Comparison of ENCODE assay signal across 8 cellular contexts in the genomic region with DNA sequence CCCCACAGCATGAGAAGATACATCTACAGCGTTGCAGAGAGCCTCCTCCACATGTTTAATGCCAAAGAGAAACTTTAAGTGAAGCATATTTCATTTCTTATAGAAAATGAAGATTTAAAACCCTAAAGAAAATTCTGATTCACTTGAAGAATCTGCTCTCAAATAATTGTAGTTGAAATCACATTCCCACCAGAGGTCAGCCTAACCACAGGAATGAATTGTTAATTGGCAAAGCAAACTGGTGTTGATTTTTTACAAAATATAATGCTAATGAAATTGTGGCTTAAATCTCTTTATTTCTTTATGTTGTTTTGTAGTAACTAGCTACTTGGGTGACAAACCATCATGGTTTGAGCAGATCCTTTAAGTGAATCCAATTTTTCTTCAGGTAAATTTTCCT. TPM values are rescaled to one million over a fixed set of nuclear protein-coding genes. Genes with fewer than 3 reads are reported as not detected.
DNase-seq lines count a peak whose midpoint lies in the region; FAIRE-seq and TF ChIP-seq lines count a peak whose summit lies in the region.

No MANE protein-coding gene starts in this region.

- no peaks in the 10 kb centered on the region for H3K27me3 ChIP-seq in neuron (ENCODE audit: insufficient read depth, low read length)

- H2AFZ ChIP-seq in neuron (ENCODE audit: low read depth, low read length) = peak overlapping the region; percentile 77

- H3K4me3 ChIP-seq in NB4 (ENCODE audit: low read depth, low read length) (no peak overlapping the region), neuron (ENCODE audit: low read length) (no peak overlapping the region)

- DNase-seq in NCI-H345 (lab: John Stamatoyannopoulos, UW) (peak; percentile 33), NCI-H345 treated with DMSO at 0.1 percent for 48 hours (lab: John Stamatoyannopoulos, UW; ENCODE audit: unreplicated experiment) (no peak), NB4 (ENCODE audit: low read depth) (peak; percentile 27), dedifferentiated amniotic fluid mesenchymal stem cell (ENCODE audit: extremely low spot score) (peak; percentile 77), GM12892 (ENCODE audit: insufficient read length) (no peak), DMS114 treated with DMSO at 0.1 percent for 48 hours (lab: John Stamatoyannopoulos, UW; ENCODE audit: unreplicated experiment) (no peak)
- no peak for DNase-seq in activated CD4-positive, alpha-beta T cell treated with anti-CD3 and anti-CD28 coated beads, Interleukin-2, amount 50 U/mL, for 4 hours

- FAIRE-seq in GM12892 (lab: Jason Lieb, UNC) = no peak

- no peak for TF ChIP-seq CTCF in NB4 (IDR thresholded peaks at IDR 0.05; ENCODE audit: low read depth, low read length)

- no peaks in the 10 kb centered on the region for H3K36me3 ChIP-seq in neuron (ENCODE audit: insufficient read depth, low read length)

- peaks cover 2% of the 10 kb centered on the region for H3K9me3 ChIP-seq in neuron (ENCODE audit: low read length)

- TF ChIP-seq POLR2A in NB4 (IDR thresholded peaks at IDR 0.05; ENCODE audit: extremely low read depth, insufficient read length) (no peak), GM12892 (IDR thresholded peaks at IDR 0.05; ENCODE audit: low read depth, low read length) (no peak)

- no peaks in the 10 kb centered on the region for H3K4me1 ChIP-seq in neuron (ENCODE audit: insufficient read depth, low read length)

RNA-seq across cellular contexts. Expression of a gene that starts 31.1 kb away (rescaled TPM):
- 4.4 TPM for polyA plus RNA-seq in GM12892 (2012; ENCODE audit: missing spikeins)

Comparison
In these comparisons a context has a peak if more than half of its experiments do, and no peak if none do; other contexts are left out.
1. DNase-seq: peak in NCI-H345 (single experiment), NB4 (single experiment) and dedifferentiated amniotic fluid mesenchymal stem cell (single experiment); none in NCI-H345 treated with DMSO at 0.1 percent for 48 hours (single experiment), GM12892 (single experiment), DMS114 treated with DMSO at 0.1 percent for 48 hours (single experiment) and activated CD4-positive, alpha-beta T cell treated with anti-CD3 and anti-CD28 coated beads, Interleukin-2, amount 50 U/mL, for 4 hours (0 of 2).